In the genomic region with DNA sequence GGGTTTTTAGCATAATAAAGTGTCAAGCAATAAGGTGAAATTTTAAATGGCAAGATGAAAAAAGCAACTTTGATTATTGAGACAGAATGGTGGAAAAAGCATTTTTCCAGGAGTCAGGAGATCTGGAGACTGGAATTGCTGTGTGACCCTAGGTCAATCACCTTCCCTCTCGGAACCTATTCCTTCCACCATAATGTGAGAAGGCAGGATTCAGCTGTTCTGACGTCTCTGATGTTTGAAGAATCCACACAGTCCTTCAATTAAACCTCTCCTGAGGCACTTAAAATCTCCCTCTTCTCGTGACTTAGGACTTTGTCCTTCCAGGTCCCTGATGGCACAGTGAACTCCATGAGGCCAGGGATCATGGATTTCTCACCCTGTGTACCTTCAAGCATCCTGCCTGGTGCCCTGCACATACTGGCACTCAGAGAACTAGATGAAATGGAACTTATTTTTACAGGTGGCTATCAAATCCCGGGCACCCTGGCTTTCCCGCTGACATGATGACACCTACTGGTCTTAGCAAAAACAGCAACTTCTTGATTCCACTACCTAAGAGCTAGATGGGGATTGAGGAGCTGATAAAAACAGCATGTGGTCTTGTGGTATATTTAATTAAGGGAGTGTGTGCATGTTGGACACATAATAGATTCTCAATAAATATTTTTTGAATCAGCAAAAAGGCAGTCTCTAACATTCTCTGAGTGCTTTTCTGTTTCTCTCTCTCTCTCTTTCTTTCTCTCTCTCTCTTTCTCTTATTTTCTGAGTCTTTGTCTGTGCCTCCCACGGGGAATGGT, we compare ENCODE assay signal across 8 cellular contexts. TPM values are rescaled to one million over a fixed set of nuclear protein-coding genes. Genes with fewer than 3 reads are reported as not detected.
DNase-seq lines count a peak whose midpoint lies in the region; ATAC-seq, FAIRE-seq and TF ChIP-seq lines count a peak whose summit lies in the region.

No MANE protein-coding gene starts in this region.

- DNase-seq in DMS 273 treated with DMSO at 0.1 percent for 48 hours (lab: John Stamatoyannopoulos, UW) (peak; percentile 64), HTR-8/SVneo (ENCODE audit: insufficient read length, low spot score) (peak; percentile 81), NOMO-1 treated with DMSO at 0.1 percent for 48 hours (lab: John Stamatoyannopoulos, UW; ENCODE audit: unreplicated experiment) (peak; percentile 47), foreskin fibroblast (peak; percentile 48 to 82), osteocyte (ENCODE audit: extremely low spot score, unreplicated experiment) (no peak)
- DNase-seq in activated T-cell treated with anti-CD3 and anti-CD28 coated beads, Interleukin-2, amount 50 U/mL, for 4 hours, result peak; percentile 22

- H3K27ac Mint-ChIP-seq in osteocyte (ENCODE audit: unreplicated experiment), result no peak overlapping the region

- peaks cover 2% of the 10 kb centered on the region for H3K27me3 Mint-ChIP-seq in activated T-cell treated with anti-CD3 and anti-CD28 coated beads, Interleukin-2, amount 50 U/mL, for 4 hours (ENCODE audit: low read depth)
- H3K27me3 Mint-ChIP-seq in osteocyte (ENCODE audit: unreplicated experiment), result peaks cover 39% of the 10 kb centered on the region

- H3K4me3 ChIP-seq in foreskin fibroblast (ENCODE audit: low read depth in 1 of 2, low read length in 2 of 2), result no peak overlapping the region

- H3K36me3 Mint-ChIP-seq in activated T-cell treated with anti-CD3 and anti-CD28 coated beads, Interleukin-2, amount 50 U/mL, for 4 hours (ENCODE audit: insufficient read depth), result no peaks in the 10 kb centered on the region
- no peaks in the 10 kb centered on the region for H3K36me3 Mint-ChIP-seq in osteocyte (ENCODE audit: unreplicated experiment)

- peak in 1 of 2 donors; percentile 61 for ATAC-seq in activated T-cell treated with anti-CD3 and anti-CD28 coated beads, Interleukin-2, amount 50 U/mL, for 4 hours
- ATAC-seq in GM21526 (IDR thresholded peaks at IDR 0.05; ENCODE audit: low FRiP score, unreplicated experiment) (no peak), HG03159 (IDR thresholded peaks at IDR 0.05; ENCODE audit: unreplicated experiment) (no peak)

- no peaks in the 10 kb centered on the region for H3K9me3 Mint-ChIP-seq in activated T-cell treated with anti-CD3 and anti-CD28 coated beads, Interleukin-2, amount 50 U/mL, for 4 hours
- no peaks in the 10 kb centered on the region for H3K9me3 Mint-ChIP-seq in osteocyte (ENCODE audit: unreplicated experiment)

- FAIRE-seq in HTR-8/SVneo (lab: Jason Lieb, UNC), result peak; percentile 60

- peak; percentile 75 for TF ChIP-seq CTCF in foreskin fibroblast (IDR thresholded peaks at IDR 0.05; ENCODE audit: low read depth, low read length)
- peak; percentile 87 for TF ChIP-seq CTCF in osteocyte (IDR thresholded peaks at IDR 0.05)

- peaks cover 4% of the 10 kb centered on the region for H3K4me1 Mint-ChIP-seq in activated T-cell treated with anti-CD3 and anti-CD28 coated beads, Interleukin-2, amount 50 U/mL, for 4 hours (ENCODE audit: low read depth)
- peaks cover 2% of the 10 kb centered on the region for H3K4me1 Mint-ChIP-seq in osteocyte (ENCODE audit: unreplicated experiment)

- no peak overlapping the region for H3K4me3 Mint-ChIP-seq in activated T-cell treated with anti-CD3 and anti-CD28 coated beads, Interleukin-2, amount 50 U/mL, for 4 hours
- H3K4me3 Mint-ChIP-seq in osteocyte (ENCODE audit: unreplicated experiment), result no peak overlapping the region

RNA-seq across cellular contexts. Expression of gene CCDC182, which starts 2.3 kb away (rescaled TPM):
- not detected for total RNA-seq in activated T-cell treated with anti-CD3 and anti-CD28 coated beads, Interleukin-2, amount 50 U/mL, for 4 hours
- total RNA-seq in osteocyte, result not detected in 2 replicates
